16 cellular contexts compared by ENCODE assay signal in the genomic region with DNA sequence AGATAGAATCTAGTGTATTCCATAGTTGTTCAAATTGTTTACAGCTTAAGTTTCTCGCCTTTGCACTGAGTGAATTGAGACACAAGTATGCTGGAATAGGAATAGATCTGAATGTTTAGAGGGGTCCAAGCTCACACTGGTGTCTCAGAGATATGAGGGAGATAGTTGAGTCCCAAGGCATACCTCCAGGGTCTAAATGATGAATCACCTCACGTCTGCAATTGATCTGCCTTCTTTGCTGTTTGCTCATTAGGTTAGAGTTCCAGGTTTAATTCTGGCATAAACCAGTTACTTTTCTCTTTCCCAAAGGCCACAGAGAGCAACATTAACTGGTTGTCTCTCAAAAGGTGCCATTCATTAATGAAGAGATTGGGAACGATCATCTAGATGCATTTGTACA.
A peak's percentile ranks its signal among the peaks of the same experiment; 100 is the strongest.
DNase-seq lines count a peak whose midpoint lies in the region; TF ChIP-seq lines count a peak whose summit lies in the region.
"Had no signal": no experiment of that assay in that cellular context is flagged by ENCODE, and none has a peak within 500 bp of the region (broad histone marks: within the 10 kb centered on the region; RNA-seq: fewer than 3 reads in every experiment).

No MANE protein-coding gene starts in this region.

- WGBS in trophoblast cell (ENCODE audit: extremely low coverage, insufficient coverage, insufficient read length): no CpG with 5 or more reads among the region's 3 CpGs

- no peak overlapping the region for H3K14ac ChIP-seq in trophoblast cell (ENCODE audit: low read length)

- H3K4me1 ChIP-seq in OCI-LY7 (ENCODE audit: insufficient read depth, low read length, poor library complexity, severe bottlenecking): no peaks in the 10 kb centered on the region
- H3K4me1 ChIP-seq in trophoblast cell (ENCODE audit: control insufficient read depth in 1 of 2, insufficient read depth in 2 of 2, low read length in 2 of 2): peaks cover 3 to 6% of the 10 kb centered on the region in 2 experiments
- no peaks in the 10 kb centered on the region for H3K4me1 ChIP-seq in A673 (ENCODE audit: insufficient read depth, low read length, poor library complexity, severe bottlenecking)
- H3K4me1 ChIP-seq: A549 had no signal

- no peak overlapping the region for H4K12ac ChIP-seq in trophoblast cell (ENCODE audit: low read depth, low read length)

- no peak overlapping the region for H3K23ac ChIP-seq in trophoblast cell (ENCODE audit: low read length)

- peaks cover 5% of the 10 kb centered on the region for H3K79me1 ChIP-seq in trophoblast cell (ENCODE audit: low read length)

- no peaks in the 10 kb centered on the region for H4K20me1 ChIP-seq in OCI-LY7 (ENCODE audit: insufficient read depth, low read length)

- no peak overlapping the region for H3K27ac ChIP-seq in OCI-LY7 (ENCODE audit: low read depth, low read length, poor library complexity, severe bottlenecking)
- no peak overlapping the region for H3K27ac ChIP-seq in trophoblast cell (ENCODE audit: low read depth, low read length)
- no peak overlapping the region for H3K27ac ChIP-seq in A673 (ENCODE audit: low read depth, low read length, poor library complexity, severe bottlenecking)
- H3K27ac ChIP-seq: A549 had no signal

- H3K4me3 ChIP-seq in OCI-LY7 (ENCODE audit: low read depth, low read length, poor library complexity, severe bottlenecking) (no peak overlapping the region), choroid plexus epithelial cell (ENCODE audit: low read depth, low read length) (no peak overlapping the region), trophoblast cell (ENCODE audit: low read depth, low read length) (no peak overlapping the region), A673 (ENCODE audit: low read depth, low read length, poor library complexity, severe bottlenecking) (no peak overlapping the region)
- H3K4me3 ChIP-seq: A549, K562 had no signal

- H3K9me2 ChIP-seq in OCI-LY7 (ENCODE audit: insufficient read depth, low read length): no peaks in the 10 kb centered on the region

- no peak overlapping the region for H4K8ac ChIP-seq in trophoblast cell (ENCODE audit: low read depth, low read length)

- BruUV-seq in OCI-LY7 (replicated peaks; lab: Mats Ljungman, UMichigan) (no TSS peak), A673 (replicated peaks; lab: Mats Ljungman, UMichigan) (no TSS peak)

- no peak overlapping the region for H3K4ac ChIP-seq in trophoblast cell (ENCODE audit: low read depth, low read length)

- H3K4me2 ChIP-seq in OCI-LY7 (ENCODE audit: low read length): no peak overlapping the region
- H3K4me2 ChIP-seq in trophoblast cell (ENCODE audit: low read length): no peak overlapping the region
- H3K4me2 ChIP-seq: A549 had no signal

- TF ChIP-seq CTCF in OCI-LY7 (conservative IDR thresholded peaks at IDR 0.05; ENCODE audit: low read length): no peak
- no peak for TF ChIP-seq CTCF in choroid plexus epithelial cell (conservative IDR thresholded peaks at IDR 0.05; ENCODE audit: low read depth, low read length)
- no peak for TF ChIP-seq CTCF in A673 (conservative IDR thresholded peaks at IDR 0.05; ENCODE audit: low read depth, low read length)

- POLR2A ChIA-PET in OCI-LY7 (lab: Charles Lee): no interaction called here
- POLR2A ChIA-PET in A673 (lab: Charles Lee; ENCODE audit: low non-redundant PET): no interaction called here

- H3K9ac ChIP-seq in trophoblast cell (ENCODE audit: low read length): no peak overlapping the region

- peak; percentile 4 for DNase-seq in ELF-1 (ENCODE audit: low read depth, low spot score)
- no peak for DNase-seq in OCI-LY7 (ENCODE audit: low spot score)
- DNase-seq in choroid plexus epithelial cell (ENCODE audit: low read depth): peak; percentile 15
- DNase-seq in trophoblast cell: peak; percentile 80 to 85
- no peak for DNase-seq in A673 (ENCODE audit: low spot score)
- no peak for DNase-seq in amygdala (lab: John Stamatoyannopoulos, UW)
- DNase-seq in NCI-H748 (lab: John Stamatoyannopoulos, UW; ENCODE audit: unreplicated experiment): no peak
- DNase-seq: C1 segment of cervical spinal cord; NCI-H1105 treated with DMSO at 0.1 percent for 48 hours; NCI-H1694; NCI-H748 treated with DMSO at 0.1 percent for 48 hours; NK-92 treated with Interleukin-12 subunit alpha and Interleukin-12 subunit beta, amount 100 ng/mL, for 24 hours; OCI-M1; SHP77 had no signal

- H3K27me3 ChIP-seq in trophoblast cell (ENCODE audit: insufficient read depth, low read length) (no peaks in the 10 kb centered on the region), A673 (replicated peaks; ENCODE audit: insufficient read depth, low read depth, low read length, poor library complexity) (no peaks in the 10 kb centered on the region)

- H3K9me3 ChIP-seq in OCI-LY7 (ENCODE audit: low read length): no peaks in the 10 kb centered on the region
- H3K9me3 ChIP-seq in trophoblast cell (ENCODE audit: insufficient read depth, low read depth, low read length): no peaks in the 10 kb centered on the region
- no peaks in the 10 kb centered on the region for H3K9me3 ChIP-seq in A673 (ENCODE audit: low read depth, low read length, poor library complexity, severe bottlenecking)
- H3K9me3 ChIP-seq: A549 had no signal

- H2BK120ac ChIP-seq in trophoblast cell (ENCODE audit: insufficient read depth, low read length, poor library complexity): no peak overlapping the region

- H2AFZ ChIP-seq in OCI-LY7 (ENCODE audit: low read length): peak overlapping the region; percentile 22; the same call in 1 of the 2 replicates
- H2AFZ ChIP-seq in trophoblast cell (ENCODE audit: insufficient read depth, low read length, poor library complexity): no peak overlapping the region

- no peaks in the 10 kb centered on the region for H3K79me2 ChIP-seq in OCI-LY7 (ENCODE audit: insufficient read depth, low read depth, low read length)
- no peaks in the 10 kb centered on the region for H3K79me2 ChIP-seq in trophoblast cell (ENCODE audit: control insufficient read depth, insufficient read depth, low read length, poor library complexity)

- intact Hi-C loops in OCI-LY7 (cut with micrococcal nuclease; ENCODE audit: unreplicated experiment) (no loop called here), A673 (cut with micrococcal nuclease; ENCODE audit: unreplicated experiment) (no loop called here)

- no peak overlapping the region for H2BK5ac ChIP-seq in trophoblast cell (ENCODE audit: low read depth, low read length, poor library complexity)

- no peak overlapping the region for H2BK12ac ChIP-seq in trophoblast cell (ENCODE audit: low read length)

- H2AK5ac ChIP-seq in trophoblast cell (ENCODE audit: low read length): no peak overlapping the region

- H3K36me3 ChIP-seq in OCI-LY7 (ENCODE audit: insufficient read depth, low read length): no peaks in the 10 kb centered on the region
- H3K36me3 ChIP-seq in trophoblast cell (ENCODE audit: control insufficient read depth in 1 of 2, insufficient read depth in 2 of 2, low read length in 2 of 2): no peaks in the 10 kb centered on the region
- H3K36me3 ChIP-seq in A673 (ENCODE audit: insufficient read depth, low read length, poor library complexity, severe bottlenecking): no peaks in the 10 kb centered on the region

- CTCF ChIA-PET in OCI-LY7 (lab: Charles Lee; ENCODE audit: unreplicated experiment): no interaction called here
- CTCF ChIA-PET in A673 (lab: Charles Lee): interaction anchor here (0.5 kb wide), 1 partner anchor 35 kb away, joined by 6 read pairs; no protein-coding TSS in a partner anchor

- no peak overlapping the region for H3K18ac ChIP-seq in trophoblast cell (ENCODE audit: low read length)

- no peak overlapping the region for H4K91ac ChIP-seq in trophoblast cell (ENCODE audit: low read depth, low read length)

Comparison
In these comparisons a context has a peak if more than half of its experiments do, and no peak if none do; other contexts are left out.
1. DNase-seq: peak in ELF-1 (single experiment), choroid plexus epithelial cell (single experiment) and trophoblast cell (2 of 2); none in OCI-LY7 (single experiment), A673 (single experiment), amygdala (0 of 56) and NCI-H748 (single experiment).